17 cellular contexts compared by ENCODE assay signal in the genomic region with DNA sequence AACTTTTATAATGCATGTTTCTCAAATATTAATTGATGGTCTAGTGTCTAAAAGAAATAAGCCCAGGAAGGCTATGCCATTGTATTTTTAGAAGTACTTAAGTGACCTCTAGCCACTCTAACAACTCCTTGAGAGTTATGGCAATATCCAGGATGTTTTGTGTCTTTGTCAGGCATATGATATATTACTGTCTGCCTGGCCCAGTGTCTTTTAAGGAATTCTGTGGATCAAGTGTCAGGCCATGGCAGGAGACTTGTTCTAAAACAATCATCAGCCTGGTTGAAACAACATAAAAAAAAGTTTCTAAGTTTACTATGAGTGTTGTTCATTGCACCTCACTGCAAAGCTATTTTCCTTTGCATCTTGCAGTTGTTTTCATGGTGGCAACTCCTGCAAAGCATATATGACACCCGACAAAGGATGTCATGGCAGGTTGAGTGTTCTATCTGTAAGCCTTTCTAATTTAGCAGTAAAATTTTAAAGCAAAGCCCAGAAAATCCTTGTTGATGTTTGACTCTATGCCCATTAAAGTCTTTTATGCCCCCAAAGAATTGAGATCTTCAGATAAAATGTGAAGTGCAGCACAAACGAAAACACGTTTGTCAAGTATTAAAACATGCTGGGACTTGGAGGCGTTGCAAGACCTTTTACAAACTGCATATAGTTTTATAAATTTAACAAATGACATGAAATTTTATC.
A peak's percentile ranks its signal among the peaks of the same experiment; 100 is the strongest.
DNase-seq lines count a peak whose midpoint lies in the region; ATAC-seq, FAIRE-seq and TF ChIP-seq lines count a peak whose summit lies in the region.
"Had no signal": no experiment of that assay in that cellular context is flagged by ENCODE, and none has a peak within 500 bp of the region (broad histone marks: within the 10 kb centered on the region; RNA-seq: fewer than 3 reads in every experiment).

No MANE protein-coding gene starts in this region.

- H2AFZ ChIP-seq in SK-N-SH (ENCODE audit: low read depth) (no peak overlapping the region), keratinocyte (ENCODE audit: control insufficient read depth, low read length) (peak overlapping the region; percentile 3)

- no peaks in the 10 kb centered on the region for H3K9me1 ChIP-seq in keratinocyte (ENCODE audit: control insufficient read depth, extremely low read depth, insufficient read depth, low read length)

- H3K9me3 ChIP-seq in SK-N-SH: peaks cover 4% of the 10 kb centered on the region; the same call in 1 of the 2 replicates
- no peaks in the 10 kb centered on the region for H3K9me3 ChIP-seq in keratinocyte (ENCODE audit: control insufficient read depth, low read depth, low read length)
- H3K9me3 ChIP-seq in skeletal muscle tissue (ENCODE audit: control insufficient read depth in 3 of 3, low read length in 3 of 3): no peaks in the 10 kb centered on the region
- no peaks in the 10 kb centered on the region for H3K9me3 ChIP-seq in kidney (ENCODE audit: control insufficient read depth in 1 of 2, low read length in 2 of 2)

- peak; percentile 4 for DNase-seq in DMS79 (lab: John Stamatoyannopoulos, UW)
- no peak for DNase-seq in SK-N-SH
- no peak for DNase-seq in keratinocyte (ENCODE audit: low read depth, low spot score)
- DNase-seq in kidney: no peak
- DNase-seq in activated T-cell treated with anti-CD3 and anti-CD28 coated beads, Interleukin-2, amount 50 U/mL, for 72 hours: no peak
- DNase-seq in ureter (ENCODE audit: low spot score): no peak
- DNase-seq: activated gamma-delta T cell, COR-L47, HCEC 1CT, NCI-H187, NCI-H524 treated with DMSO at 0.1 percent for 48 hours, OCI-M1, WERI-Rb-1 had no signal

- H4K20me1 ChIP-seq in SK-N-SH (ENCODE audit: insufficient read depth) (no peaks in the 10 kb centered on the region), keratinocyte (ENCODE audit: control insufficient read depth, extremely low read depth, insufficient read depth, low read length) (no peaks in the 10 kb centered on the region)

- WGBS in SK-N-SH (ENCODE audit: low lambda C conversion rate): 93% methylated on average over 4 of the region's 4 CpGs

- POLR2A ChIA-PET in SK-N-SH (lab: Yijun Ruan, JAX): no interaction called here

- CTCF ChIA-PET in SK-N-SH (lab: Yijun Ruan, JAX): no interaction called here

- H3K27me3 ChIP-seq in SK-N-SH (ENCODE audit: insufficient read depth) (no peaks in the 10 kb centered on the region), keratinocyte (ENCODE audit: control insufficient read depth, extremely low read depth, insufficient read depth, low read length) (no peaks in the 10 kb centered on the region), skeletal muscle tissue (ENCODE audit: control insufficient read depth in 3 of 3, insufficient read depth in 3 of 3, low read length in 3 of 3) (no peaks in the 10 kb centered on the region)

- TF ChIP-seq RAD21 in SK-N-SH (IDR thresholded peaks at IDR 0.05; ENCODE audit: low read length): no peak

- H3K36me3 Mint-ChIP-seq in activated T-cell treated with anti-CD3 and anti-CD28 coated beads, Interleukin-2, amount 50 U/mL, for 72 hours (ENCODE audit: insufficient read depth in 2 of 2): peaks cover 4 to 10% of the 10 kb centered on the region in 2 donors

- H3K4me1 ChIP-seq in SK-N-SH (ENCODE audit: control insufficient read depth in 1 of 2, insufficient read depth in 2 of 2, low read depth in 1 of 2, low read length in 1 of 2) (peaks cover 5 to 13% of the 10 kb centered on the region in 2 experiments; a peak in 3 of 4 replicates), keratinocyte (ENCODE audit: control insufficient read depth, extremely low read depth, insufficient read depth, low read length) (peaks cover 31% of the 10 kb centered on the region), skeletal muscle tissue (ENCODE audit: control insufficient read depth in 3 of 3, insufficient read depth in 3 of 3, low read length in 3 of 3) (peaks cover 10 to 41% (median 25%) of the 10 kb centered on the region in 3 donors), kidney (ENCODE audit: control insufficient read depth in 1 of 2, insufficient read depth in 1 of 2, low read depth in 1 of 2, low read length in 2 of 2) (peaks cover 12 to 27% of the 10 kb centered on the region in 2 donors)

- TF ChIP-seq CTCF in SK-N-SH (IDR thresholded peaks at IDR 0.05) (no peak), keratinocyte (optimal IDR thresholded peaks at IDR 0.05 in 1 of 3, IDR thresholded peaks at IDR 0.05 in 1 of 3, conservative IDR thresholded peaks at IDR 0.05 in 1 of 3; ENCODE audit: extremely low read depth in 1 of 3, insufficient read depth in 2 of 3, low read length in 3 of 3) (no peak), kidney (IDR thresholded peaks at IDR 0.05; ENCODE audit: borderline replicate concordance, extremely low read depth, insufficient read depth) (no peak)

- no peak overlapping the region for H3K4me2 ChIP-seq in SK-N-SH
- H3K4me2 ChIP-seq in keratinocyte (ENCODE audit: control insufficient read depth, extremely low read depth, insufficient read depth, low read depth, low read length): peak overlapping the region; percentile 73
- H3K4me2 ChIP-seq: KMS-11 had no signal

- no peak overlapping the region for H3K9ac ChIP-seq in SK-N-SH
- H3K9ac ChIP-seq in keratinocyte (ENCODE audit: control insufficient read depth, extremely low read depth, insufficient read depth, low read length): no peak overlapping the region
- H3K9ac ChIP-seq in skeletal muscle tissue (ENCODE audit: low read depth in 1 of 3, low read length in 3 of 3): no peak overlapping the region
- H3K9ac ChIP-seq in kidney (ENCODE audit: low read length in 2 of 2): no peak overlapping the region
- H3K9ac ChIP-seq: KMS-11 had no signal

- H3F3A ChIP-seq in SK-N-SH (replicated peaks; ENCODE audit: insufficient read depth): peaks cover 14% of the 10 kb centered on the region

- H3K79me2 ChIP-seq in SK-N-SH (ENCODE audit: insufficient read depth): no peaks in the 10 kb centered on the region
- no peaks in the 10 kb centered on the region for H3K79me2 ChIP-seq in keratinocyte (ENCODE audit: control insufficient read depth, insufficient read depth, low read length)

- H3K27me3 Mint-ChIP-seq in activated T-cell treated with anti-CD3 and anti-CD28 coated beads, Interleukin-2, amount 50 U/mL, for 72 hours (ENCODE audit: low read depth): no peaks in the 10 kb centered on the region

- no peak for ATAC-seq in activated T-cell treated with anti-CD3 and anti-CD28 coated beads, Interleukin-2, amount 50 U/mL, for 72 hours (replicated peaks in 1 of 2)
- ATAC-seq in HG03565 (IDR thresholded peaks at IDR 0.05; ENCODE audit: unreplicated experiment): no peak

- dilution Hi-C loops in keratinocyte (cut with MboI; ENCODE audit: extremely low pct_ligation_motif_present, low sequenced_read_pairs): no loop called here

- no peaks in the 10 kb centered on the region for H3K9me2 ChIP-seq in SK-N-SH

- peaks cover 0 to 5% of the 10 kb centered on the region in 2 donors for H3K9me3 Mint-ChIP-seq in activated T-cell treated with anti-CD3 and anti-CD28 coated beads, Interleukin-2, amount 50 U/mL, for 72 hours

- H3K27ac ChIP-seq in SK-N-SH (ENCODE audit: low read depth in 2 of 2, low read length in 1 of 2) (peak overlapping the region; percentile 17 to 60; a peak in 2 of 4 replicates), keratinocyte (ENCODE audit: control insufficient read depth, insufficient read depth, low read length) (peak overlapping the region; percentile 8), skeletal muscle tissue (ENCODE audit: low read depth, low read length) (peak overlapping the region; percentile 37), kidney (ENCODE audit: low read depth in 2 of 2, low read length in 2 of 2) (peak overlapping the region in 1 of 2 donors; percentile 60)
- H3K27ac ChIP-seq: KMS-11, WERI-Rb-1 had no signal

- H3K4me3 ChIP-seq in SK-N-SH (ENCODE audit: low read depth in 2 of 2, low read length in 1 of 2): no peak overlapping the region
- H3K4me3 ChIP-seq in keratinocyte (ENCODE audit: control insufficient read depth in 2 of 3, extremely low read depth in 1 of 3, insufficient read depth in 2 of 3, low read depth in 1 of 3, low read length in 3 of 3): peak overlapping the region in 1 of 3 experiments; percentile 3
- H3K4me3 ChIP-seq in skeletal muscle tissue (ENCODE audit: low read length in 3 of 3): peak overlapping the region in 1 of 3 donors; percentile 10
- peak overlapping the region in 1 of 2 donors; percentile 31 for H3K4me3 ChIP-seq in kidney (ENCODE audit: low read length in 2 of 2)

- TF ChIP-seq EP300 in SK-N-SH (IDR thresholded peaks at IDR 0.05; ENCODE audit: borderline replicate concordance in 1 of 2, low read depth in 1 of 2, low read length in 1 of 2): no peak

- no peak overlapping the region for H3K27ac Mint-ChIP-seq in activated T-cell treated with anti-CD3 and anti-CD28 coated beads, Interleukin-2, amount 50 U/mL, for 72 hours

- H3K36me3 ChIP-seq in SK-N-SH (replicated peaks in 1 of 2; ENCODE audit: control insufficient read depth in 1 of 2, insufficient read depth in 2 of 2, low read length in 1 of 2): no peaks in the 10 kb centered on the region
- no peaks in the 10 kb centered on the region for H3K36me3 ChIP-seq in keratinocyte (ENCODE audit: control insufficient read depth in 2 of 2, extremely low read depth in 1 of 2, insufficient read depth in 2 of 2, low read length in 2 of 2)
- no peaks in the 10 kb centered on the region for H3K36me3 ChIP-seq in skeletal muscle tissue (ENCODE audit: control insufficient read depth in 3 of 3, insufficient read depth in 3 of 3, low read length in 3 of 3)
- no peaks in the 10 kb centered on the region for H3K36me3 ChIP-seq in kidney (ENCODE audit: control insufficient read depth in 1 of 2, insufficient read depth in 2 of 2, low read length in 2 of 2)
- H3K36me3 ChIP-seq: WERI-Rb-1 had no signal

- H3K4me1 Mint-ChIP-seq in activated T-cell treated with anti-CD3 and anti-CD28 coated beads, Interleukin-2, amount 50 U/mL, for 72 hours (ENCODE audit: low read depth): peaks cover 45% of the 10 kb centered on the region

- intact Hi-C loops in kidney (cut with DNase I): no loop called here

- FAIRE-seq in keratinocyte (lab: Jason Lieb, UNC) (no peak), kidney (lab: Jason Lieb, UNC) (no peak)
- FAIRE-seq: G401.6 had no signal

- no peak overlapping the region for H3K4me3 Mint-ChIP-seq in activated T-cell treated with anti-CD3 and anti-CD28 coated beads, Interleukin-2, amount 50 U/mL, for 72 hours

TF ChIP-seq in SK-N-SH, 30 proteins besides CTCF, POLR2A, EP300 and RAD21 (continues in another document):
- TF ChIP-seq PBX3 (IDR thresholded peaks at IDR 0.05) (peak; percentile 84), JUND (IDR thresholded peaks at IDR 0.05) (peak; percentile 40), TEAD4 (IDR thresholded peaks at IDR 0.05; ENCODE audit: borderline replicate concordance, insufficient read depth) (no peak), RFX5 (IDR thresholded peaks at IDR 0.05; ENCODE audit: low read length) (no peak)
